14 cellular contexts compared by ENCODE assay signal in the genomic region with DNA sequence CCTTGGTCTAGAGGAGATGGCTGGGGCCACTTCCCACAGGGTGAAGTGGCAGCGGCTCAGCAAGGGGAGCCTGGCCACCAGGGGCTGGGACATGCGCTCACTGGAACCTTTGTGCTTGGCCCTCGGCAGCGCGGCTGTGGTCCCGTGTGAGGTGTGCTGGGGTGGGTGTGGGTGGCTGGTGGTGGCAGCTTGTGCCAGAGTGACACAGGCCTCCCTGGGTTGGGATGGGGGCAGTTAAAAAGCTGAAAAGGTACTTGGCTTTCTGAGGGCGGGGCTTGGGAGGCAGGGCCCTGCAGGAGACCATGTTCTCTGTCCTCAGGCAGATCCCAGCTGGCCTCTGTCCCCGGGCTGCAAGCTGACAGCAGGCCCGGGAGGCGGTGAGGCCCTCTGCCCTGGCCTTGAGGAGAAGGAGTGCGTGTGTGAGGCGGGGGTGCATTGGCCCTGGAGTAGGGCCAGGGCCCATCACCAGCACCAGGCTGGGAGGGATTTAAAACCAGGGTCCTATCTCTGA. TPM values are rescaled to one million over a fixed set of nuclear protein-coding genes. Genes with fewer than 3 reads are reported as not detected.
DNase-seq lines count a peak whose midpoint lies in the region; ATAC-seq and TF ChIP-seq lines count a peak whose summit lies in the region.
"Had no signal": no experiment of that assay in that cellular context is flagged by ENCODE, and none has a peak within 500 bp of the region (broad histone marks: within the 10 kb centered on the region; RNA-seq: fewer than 3 reads in every experiment).

No MANE protein-coding gene starts in this region.

- H3K4me1 Mint-ChIP-seq in natural killer cell: no peaks in the 10 kb centered on the region
- peaks cover 0 to 4% of the 10 kb centered on the region in 2 donors for H3K4me1 Mint-ChIP-seq in natural killer cell treated with Interleukin-12 subunit alpha and Interleukin-12 subunit beta and Interleukin-15 and Interleukin-18, amount 100 ng/mL, for 72 hours (ENCODE audit: low read depth in 2 of 2)
- H3K4me1 Mint-ChIP-seq: activated B cell treated with CpG ODN at 0.5 μM for 24 hours had no signal

- intact Hi-C loops in natural killer cell (cut with micrococcal nuclease) (no loop called here), adrenal gland (cut with DNase I) (loop anchor here in 1 of 2 donors (5.0 kb wide), 1 partner anchor 37 kb away; no protein-coding TSS in a partner anchor), lower lobe of right lung (cut with DNase I) (no loop called here), psoas muscle (cut with DNase I) (no loop called here)

- H3K36me3 ChIP-seq in adrenal gland (replicated peaks in 1 of 2): peaks cover 0 to 70% of the 10 kb centered on the region in 2 donors
- H3K36me3 ChIP-seq in lower lobe of right lung: peaks cover 85% of the 10 kb centered on the region
- H3K36me3 ChIP-seq in psoas muscle (ENCODE audit: insufficient read depth in 1 of 2, low read depth in 1 of 2): peaks cover 3 to 76% of the 10 kb centered on the region in 2 donors

- TF ChIP-seq POLR2A in adrenal gland (IDR thresholded peaks at IDR 0.05): no peak

- TF ChIP-seq CTCF in natural killer cell (IDR thresholded peaks at IDR 0.05) (no peak), adrenal gland (IDR thresholded peaks at IDR 0.05) (peak in 1 of 6 experiments; percentile 23), lower lobe of right lung (IDR thresholded peaks at IDR 0.05) (no peak), psoas muscle (IDR thresholded peaks at IDR 0.05) (no peak)

- no peaks in the 10 kb centered on the region for H3K27me3 ChIP-seq in adrenal gland
- H3K27me3 ChIP-seq in lower lobe of right lung (ENCODE audit: low read depth): no peaks in the 10 kb centered on the region
- no peaks in the 10 kb centered on the region for H3K27me3 ChIP-seq in psoas muscle (ENCODE audit: insufficient read depth in 3 of 3, low read length in 2 of 3)
- H3K27me3 ChIP-seq: body of pancreas, SJSA1 had no signal

- DNase-seq in natural killer cell (no peak), adrenal gland (peak; percentile 68 to 90 (median 86)), lower lobe of right lung (peak; percentile 49), GOT3 (lab: John Stamatoyannopoulos, UW) (no peak), psoas muscle (no peak), iPS-NIHi7 (ENCODE audit: extremely low spot score) (no peak)
- DNase-seq in natural killer cell treated with Interleukin-12 subunit alpha and Interleukin-12 subunit beta and Interleukin-15 and Interleukin-18, amount 100 ng/mL, for 72 hours (ENCODE audit: low spot score): no peak
- DNase-seq: activated B cell treated with CpG ODN at 0.5 μM for 24 hours, body of pancreas, NCI-H1436 treated with DMSO at 0.1 percent for 48 hours, NCI-H774 had no signal

- peaks cover 13 to 18% of the 10 kb centered on the region in 2 donors for H3K4me1 ChIP-seq in adrenal gland (replicated peaks in 1 of 2)
- H3K4me1 ChIP-seq in lower lobe of right lung: no peaks in the 10 kb centered on the region
- no peaks in the 10 kb centered on the region for H3K4me1 ChIP-seq in psoas muscle
- H3K4me1 ChIP-seq: body of pancreas, SJSA1 had no signal

- H3K4me3 ChIP-seq in adrenal gland (no peak overlapping the region), lower lobe of right lung (no peak overlapping the region), psoas muscle (no peak overlapping the region)
- H3K4me3 ChIP-seq: body of pancreas, lung, SJSA1 had no signal

- no peaks in the 10 kb centered on the region for H3K36me3 Mint-ChIP-seq in natural killer cell
- no peaks in the 10 kb centered on the region for H3K36me3 Mint-ChIP-seq in natural killer cell treated with Interleukin-12 subunit alpha and Interleukin-12 subunit beta and Interleukin-15 and Interleukin-18, amount 100 ng/mL, for 72 hours

- no peak overlapping the region for H3K4me3 Mint-ChIP-seq in natural killer cell
- H3K4me3 Mint-ChIP-seq in natural killer cell treated with Interleukin-12 subunit alpha and Interleukin-12 subunit beta and Interleukin-15 and Interleukin-18, amount 100 ng/mL, for 72 hours: no peak overlapping the region
- H3K4me3 Mint-ChIP-seq: activated B cell treated with CpG ODN at 0.5 μM for 24 hours had no signal

- H3K27ac ChIP-seq in adrenal gland: peak overlapping the region; percentile 29 to 83 (median 75)
- no peak overlapping the region for H3K27ac ChIP-seq in lower lobe of right lung
- H3K27ac ChIP-seq in psoas muscle: no peak overlapping the region
- H3K27ac ChIP-seq: body of pancreas, SJSA1 had no signal

- 44 to 48% (median 46%) methylated on average over 9 to 12 of the region's 12 CpGs for WGBS in adrenal gland, 4 donors
- 73 to 83% (median 73%) methylated on average over 12 of the region's 12 CpGs for whole genome bisulfite sequencing in psoas muscle, 3 donors

- H3K9me3 Mint-ChIP-seq in natural killer cell: no peaks in the 10 kb centered on the region
- H3K9me3 Mint-ChIP-seq in natural killer cell treated with Interleukin-12 subunit alpha and Interleukin-12 subunit beta and Interleukin-15 and Interleukin-18, amount 100 ng/mL, for 72 hours: no peaks in the 10 kb centered on the region
- H3K9me3 Mint-ChIP-seq: activated B cell treated with CpG ODN at 0.5 μM for 24 hours had no signal

- no peaks in the 10 kb centered on the region for H3K27me3 Mint-ChIP-seq in natural killer cell (ENCODE audit: low read depth in 2 of 2)
- H3K27me3 Mint-ChIP-seq in natural killer cell treated with Interleukin-12 subunit alpha and Interleukin-12 subunit beta and Interleukin-15 and Interleukin-18, amount 100 ng/mL, for 72 hours: no peaks in the 10 kb centered on the region
- H3K27me3 Mint-ChIP-seq: activated B cell treated with CpG ODN at 0.5 μM for 24 hours had no signal

- peak overlapping the region; percentile 31 to 49 for H3K27ac Mint-ChIP-seq in natural killer cell
- H3K27ac Mint-ChIP-seq in natural killer cell treated with Interleukin-12 subunit alpha and Interleukin-12 subunit beta and Interleukin-15 and Interleukin-18, amount 100 ng/mL, for 72 hours: peak overlapping the region in 1 of 2 donors; percentile 61
- H3K27ac Mint-ChIP-seq: activated B cell treated with CpG ODN at 0.5 μM for 24 hours had no signal

- H3K9me3 ChIP-seq in adrenal gland (replicated peaks in 1 of 3) (no peaks in the 10 kb centered on the region), lower lobe of right lung (no peaks in the 10 kb centered on the region), psoas muscle (no peaks in the 10 kb centered on the region)
- H3K9me3 ChIP-seq: body of pancreas, SJSA1 had no signal

- no peak for ATAC-seq in natural killer cell
- no peak for ATAC-seq in natural killer cell treated with Interleukin-12 subunit alpha and Interleukin-12 subunit beta and Interleukin-15 and Interleukin-18, amount 100 ng/mL, for 72 hours
- no peak for ATAC-seq in lower lobe of right lung
- no peak for ATAC-seq in GM21576 (IDR thresholded peaks at IDR 0.05; ENCODE audit: unreplicated experiment)
- no peak for ATAC-seq in psoas muscle
- ATAC-seq: body of pancreas had no signal

RNA-seq across cellular contexts. Expression of gene MPND, which starts 17.3 kb away (rescaled TPM):
- total RNA-seq in natural killer cell: 10 to 100 TPM; 30.4 to 38.4 (median 31.1) TPM
- 10 to 100 TPM; 28.3 to 73.5 TPM for total RNA-seq in natural killer cell treated with Interleukin-12 subunit alpha and Interleukin-12 subunit beta and Interleukin-15 and Interleukin-18, amount 100 ng/mL, for 72 hours
- 10 to 100 TPM in 6 of 8 donors, 1 to 10 TPM in 2; 8.6 to 37.5 (median 16.1) TPM for total RNA-seq in adrenal gland
- polyA plus RNA-seq in adrenal gland: 10 to 100 TPM in 2 of 3 donors, 1 to 10 TPM in 1; 7.0 to 52.3 (median 38.5) TPM
- 41.2 TPM for total RNA-seq in lower lobe of right lung
- total RNA-seq in psoas muscle: 10 to 100 TPM; 10.3 to 16.4 (median 13.2) TPM
- polyA plus RNA-seq in psoas muscle: 10 to 100 TPM in 1 of 3 donors, 1 to 10 TPM in 2; 7.4 to 12.4 (median 9.7) TPM

RNA-seq across cellular contexts. Expression of gene STAP2, which starts 22.1 kb away (rescaled TPM):
- total RNA-seq in natural killer cell (1 to 10 TPM; 1.4 to 3.3 (median 2.0) TPM), adrenal gland (100 to 1,000 TPM in 1 of 8 donors, 10 to 100 TPM in 6, 1 to 10 TPM in 1; 8.5 to 106 (median 36.5) TPM), lower lobe of right lung (11.8 TPM), psoas muscle (1 to 10 TPM in 2 of 4 donors, under 1 TPM in 2; 0.60 to 3.7 (median 1.2) TPM)
- total RNA-seq in natural killer cell treated with Interleukin-12 subunit alpha and Interleukin-12 subunit beta and Interleukin-15 and Interleukin-18, amount 100 ng/mL, for 72 hours: 10 to 100 TPM in 1 of 2 donors, 1 to 10 TPM in 1; 7.3 to 12.8 TPM
- polyA plus RNA-seq in adrenal gland (10 to 100 TPM in 2 of 3 donors, 1 to 10 TPM in 1; 6.7 to 63.1 (median 39.8) TPM), psoas muscle (1 to 10 TPM in 1 of 3 donors, under 1 TPM in 2; 0.31 to 1.2 (median 0.53) TPM)

RNA-seq across cellular contexts. Expression of gene SH3GL1, which starts 39.7 kb away (rescaled TPM):
- total RNA-seq in natural killer cell: 10 to 100 TPM; 43.9 to 55.7 (median 49.2) TPM
- 10 to 100 TPM; 47.0 to 50.8 TPM for total RNA-seq in natural killer cell treated with Interleukin-12 subunit alpha and Interleukin-12 subunit beta and Interleukin-15 and Interleukin-18, amount 100 ng/mL, for 72 hours
- total RNA-seq in adrenal gland: 100 to 1,000 TPM in 1 of 8 donors, 10 to 100 TPM in 7; 69.9 to 112 (median 87.4) TPM
- 100 to 1,000 TPM in 1 of 3 donors, 10 to 100 TPM in 2; 20.9 to 104 (median 96.4) TPM for polyA plus RNA-seq in adrenal gland
- 44.3 TPM for total RNA-seq in lower lobe of right lung
- total RNA-seq in psoas muscle: 10 to 100 TPM; 16.0 to 26.6 (median 21.6) TPM
- 10 to 100 TPM; 18.2 to 85.6 (median 27.1) TPM for polyA plus RNA-seq in psoas muscle

RNA-seq across cellular contexts. Expression of gene CHAF1A, which starts 41.7 kb away (rescaled TPM):
- total RNA-seq in natural killer cell (10 to 100 TPM; 34.4 to 40.8 (median 35.2) TPM), adrenal gland (10 to 100 TPM in 2 of 8 donors, 1 to 10 TPM in 6; 3.4 to 14.6 (median 8.7) TPM), lower lobe of right lung (7.2 TPM), psoas muscle (10 to 100 TPM in 1 of 4 donors, 1 to 10 TPM in 3; 5.6 to 10.3 (median 7.7) TPM)
- total RNA-seq in natural killer cell treated with Interleukin-12 subunit alpha and Interleukin-12 subunit beta and Interleukin-15 and Interleukin-18, amount 100 ng/mL, for 72 hours: 100 to 1,000 TPM in 1 of 2 donors, 10 to 100 TPM in 1; 54.6 to 125 TPM
- polyA plus RNA-seq in adrenal gland (1 to 10 TPM; 4.0 to 8.2 (median 7.3) TPM), psoas muscle (10 to 100 TPM in 1 of 3 donors, 1 to 10 TPM in 2; 5.9 to 12.8 (median 6.4) TPM)

RNA-seq across cellular contexts. Expression of gene FSD1, which starts 56.3 kb away (rescaled TPM):
- total RNA-seq in natural killer cell (10 to 100 TPM; 15.5 to 18.2 (median 16.4) TPM), adrenal gland (1 to 10 TPM in 3 of 8 donors, under 1 TPM in 2, not detected in 3; 0.34 to 1.3 (median 1.1) TPM), lower lobe of right lung (0.62 TPM), psoas muscle (not detected)
- total RNA-seq in natural killer cell treated with Interleukin-12 subunit alpha and Interleukin-12 subunit beta and Interleukin-15 and Interleukin-18, amount 100 ng/mL, for 72 hours: 10 to 100 TPM; 16.0 to 24.7 TPM
- polyA plus RNA-seq in adrenal gland (1 to 10 TPM in 2 of 3 donors, under 1 TPM in 1; 0.46 to 7.2 (median 3.0) TPM), psoas muscle (under 1 TPM in 1 of 3 donors, not detected in 2; 0.08 TPM)
- total RNA-seq: body of pancreas had no signal

Comparison
In these comparisons a context has a peak if more than half of its experiments do, and no peak if none do; other contexts are left out.
1. DNase-seq: peak in adrenal gland (7 of 7) and lower lobe of right lung (single experiment); none in natural killer cell (single experiment), natural killer cell treated with Interleukin-12 subunit alpha and Interleukin-12 subunit beta and Interleukin-15 and Interleukin-18, amount 100 ng/mL, for 72 hours (single experiment), GOT3 (single experiment), psoas muscle (0 of 2) and iPS-NIHi7 (single experiment).
2. H3K27ac ChIP-seq: peak in adrenal gland (5 of 5); none in lower lobe of right lung (single experiment) and psoas muscle (single experiment).